Comparison of ENCODE assay signal across 15 cellular contexts in the genomic region with DNA sequence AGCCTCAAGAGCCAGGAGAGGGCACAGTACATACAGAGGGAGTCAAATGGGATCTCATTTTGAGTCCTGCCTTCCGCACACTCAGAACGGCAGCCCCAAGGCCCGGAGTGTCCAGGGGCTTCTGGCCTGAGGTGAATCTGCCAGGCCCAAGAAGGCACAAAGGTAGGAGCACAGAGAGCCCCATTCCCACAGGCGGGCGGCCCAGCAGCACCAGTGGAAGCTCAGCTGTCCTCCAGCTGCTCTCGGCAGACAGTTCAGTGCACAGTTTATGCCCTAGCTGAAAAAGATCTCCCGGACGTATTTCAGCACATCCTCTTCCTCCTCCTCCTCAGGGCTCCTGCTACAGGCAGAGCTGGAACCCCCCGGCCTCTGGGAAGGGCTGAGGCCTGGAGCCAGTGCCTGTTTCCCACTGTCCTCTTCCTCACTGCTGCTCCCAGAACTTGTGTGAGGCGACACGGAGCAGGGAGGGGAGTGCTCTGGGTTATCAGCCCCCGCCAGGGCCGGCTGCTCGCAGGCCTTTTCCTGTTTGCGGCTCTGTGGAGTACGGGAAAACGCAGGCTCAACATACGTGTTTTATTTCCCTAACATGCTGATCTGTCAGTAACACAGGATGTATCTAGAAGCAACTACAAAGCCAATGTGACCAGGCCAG. TPM values are rescaled to one million over a fixed set of nuclear protein-coding genes. Genes with fewer than 3 reads are reported as not detected.
DNase-seq lines count a peak whose midpoint lies in the region; ATAC-seq and TF ChIP-seq lines count a peak whose summit lies in the region.
"Had no signal": no experiment of that assay in that cellular context is flagged by ENCODE, and none has a peak within 500 bp of the region (broad histone marks: within the 10 kb centered on the region; RNA-seq: fewer than 3 reads in every experiment).

No MANE protein-coding gene starts in this region.

- no peak overlapping the region for H2AFZ ChIP-seq in Loucy (ENCODE audit: low read length)

- no peaks in the 10 kb centered on the region for H3K9me2 ChIP-seq in Loucy (replicated peaks; ENCODE audit: low read depth, low read length)

- H3K4me1 ChIP-seq in Loucy (ENCODE audit: insufficient read depth, low read length, poor library complexity, severe bottlenecking) = peaks cover 22% of the 10 kb centered on the region
- no peaks in the 10 kb centered on the region for H3K4me1 ChIP-seq in BE2C

- H3K27me3 ChIP-seq in Loucy (ENCODE audit: insufficient read depth, low read length, poor library complexity, severe bottlenecking) (no peaks in the 10 kb centered on the region), BE2C (no peaks in the 10 kb centered on the region)
- H3K27me3 ChIP-seq: cardiac muscle cell, ovary had no signal

- peak overlapping the region; percentile 62 for H3K4me2 ChIP-seq in Loucy (ENCODE audit: low read depth, low read length, poor library complexity, severe bottlenecking)

- peaks cover 4% of the 10 kb centered on the region; the same call in 1 of the 2 replicates for H3K9me3 ChIP-seq in Loucy (ENCODE audit: insufficient read depth, low read depth, low read length)
- no peaks in the 10 kb centered on the region; the same call in 1 of the 2 replicates for H3K9me3 ChIP-seq in BE2C
- H3K9me3 ChIP-seq: ovary, thoracic aorta had no signal

- H3K4me1 Mint-ChIP-seq in natural killer cell treated with Interleukin-12 subunit alpha and Interleukin-12 subunit beta and Interleukin-15 and Interleukin-18, amount 100 ng/mL, for 72 hours (ENCODE audit: low read depth in 2 of 2) = peaks cover 52 to 60% of the 10 kb centered on the region in 2 donors

- peak; percentile 0 for DNase-seq in AG08396 (ENCODE audit: low spot score)
- DNase-seq in dermis blood vessel endothelial cell = peak; percentile 59
- no peak for DNase-seq in natural killer cell treated with Interleukin-12 subunit alpha and Interleukin-12 subunit beta and Interleukin-15 and Interleukin-18, amount 100 ng/mL, for 72 hours (ENCODE audit: low spot score)
- no peak for DNase-seq in H4 (ENCODE audit: low spot score)
- no peak for DNase-seq in NCI-H1092 (lab: John Stamatoyannopoulos, UW)
- no peak for DNase-seq in BE2C
- DNase-seq in amniotic stem cell (lab: John Stamatoyannopoulos, UW) = no peak
- DNase-seq: activated CD8-positive, alpha-beta memory T cell treated with anti-CD3 and anti-CD28 coated beads, Interleukin-2, amount 50 U/mL, for 4 hours; NCI-H1930; ovary; stimulated activated CD4-positive, alpha-beta T cell treated with anti-CD3 and anti-CD28 coated beads, Interleukin-4, amount 100 ng/mL, for 24 hours had no signal

- peaks cover 28% of the 10 kb centered on the region for H3K36me3 Mint-ChIP-seq in natural killer cell treated with Interleukin-12 subunit alpha and Interleukin-12 subunit beta and Interleukin-15 and Interleukin-18, amount 100 ng/mL, for 72 hours

- peaks cover 40% of the 10 kb centered on the region for H4K20me1 ChIP-seq in Loucy (ENCODE audit: insufficient read depth, low read length, poor library complexity, severe bottlenecking)

- H3K9me3 Mint-ChIP-seq in natural killer cell treated with Interleukin-12 subunit alpha and Interleukin-12 subunit beta and Interleukin-15 and Interleukin-18, amount 100 ng/mL, for 72 hours = peaks cover 3% of the 10 kb centered on the region

- H3K4me3 Mint-ChIP-seq in natural killer cell treated with Interleukin-12 subunit alpha and Interleukin-12 subunit beta and Interleukin-15 and Interleukin-18, amount 100 ng/mL, for 72 hours = no peak overlapping the region

- H3K27ac Mint-ChIP-seq in natural killer cell treated with Interleukin-12 subunit alpha and Interleukin-12 subunit beta and Interleukin-15 and Interleukin-18, amount 100 ng/mL, for 72 hours = peak overlapping the region; percentile 97 to 98

- H3F3A ChIP-seq in Loucy (ENCODE audit: low read depth) = no peaks in the 10 kb centered on the region

- no peaks in the 10 kb centered on the region for H3K27me3 Mint-ChIP-seq in natural killer cell treated with Interleukin-12 subunit alpha and Interleukin-12 subunit beta and Interleukin-15 and Interleukin-18, amount 100 ng/mL, for 72 hours

- no peak for ATAC-seq in natural killer cell treated with Interleukin-12 subunit alpha and Interleukin-12 subunit beta and Interleukin-15 and Interleukin-18, amount 100 ng/mL, for 72 hours

- no peak overlapping the region for H3K9ac ChIP-seq in Loucy (ENCODE audit: low read depth, low read length, poor library complexity, severe bottlenecking)

- H3K36me3 ChIP-seq in Loucy (ENCODE audit: insufficient read depth, low read length) = peaks cover 22% of the 10 kb centered on the region; the same call in 1 of the 2 replicates
- peaks cover 44% of the 10 kb centered on the region for H3K36me3 ChIP-seq in BE2C
- H3K36me3 ChIP-seq: ovary had no signal

- H3K79me2 ChIP-seq in Loucy (ENCODE audit: insufficient read depth, low read length) = peaks cover 35% of the 10 kb centered on the region

- TF ChIP-seq CTCF in Loucy (conservative IDR thresholded peaks at IDR 0.05; ENCODE audit: low read length) (no peak), BE2C (IDR thresholded peaks at IDR 0.05; ENCODE audit: low read depth, low read length) (no peak)

- H3K4me3 ChIP-seq in Loucy (ENCODE audit: low read length, poor library complexity, severe bottlenecking) (no peak overlapping the region), BE2C (ENCODE audit: low read depth, low read length) (no peak overlapping the region)
- H3K4me3 ChIP-seq: cardiac muscle cell, ovary, thoracic aorta had no signal

RNA-seq across cellular contexts. Expression of a gene that starts 4.0 kb away (rescaled TPM):
- 20.8 and 29.5 TPM in 2 replicates for total RNA-seq in dermis blood vessel endothelial cell
- total RNA-seq in natural killer cell treated with Interleukin-12 subunit alpha and Interleukin-12 subunit beta and Interleukin-15 and Interleukin-18, amount 100 ng/mL, for 72 hours = 10 to 100 TPM; 47.2 to 68.5 TPM
- 69.1 and 72.1 TPM in 2 replicates for total RNA-seq in H4 (2014; rRNA removed; shearing (Covaris generic))
- 47.0 TPM for polyA plus RNA-seq in BE2C (2012; ENCODE audit: insufficient read depth, insufficient read length, low read depth)

RNA-seq across cellular contexts. Expression of a gene that starts 18.6 kb away (rescaled TPM):
- 40.7 and 76.1 TPM in 2 replicates for total RNA-seq in dermis blood vessel endothelial cell
- total RNA-seq in natural killer cell treated with Interleukin-12 subunit alpha and Interleukin-12 subunit beta and Interleukin-15 and Interleukin-18, amount 100 ng/mL, for 72 hours = 10 to 100 TPM; 10.2 to 17.4 TPM
- total RNA-seq in H4 (2014; rRNA removed; shearing (Covaris generic)) = 18.6 and 27.3 TPM in 2 replicates
- 20.7 TPM for polyA plus RNA-seq in BE2C (2012; ENCODE audit: insufficient read depth, insufficient read length, low read depth)
- total RNA-seq: cardiac muscle cell, G401 had no signal

RNA-seq across cellular contexts. Expression of a gene that starts 44.9 kb away (rescaled TPM):
- 5.3 and 7.7 TPM in 2 replicates for total RNA-seq in dermis blood vessel endothelial cell
- total RNA-seq in natural killer cell treated with Interleukin-12 subunit alpha and Interleukin-12 subunit beta and Interleukin-15 and Interleukin-18, amount 100 ng/mL, for 72 hours = 10 to 100 TPM; 11.9 to 22.8 TPM
- total RNA-seq in H4 (2014; rRNA removed; shearing (Covaris generic)) = 2.8 and 3.6 TPM in 2 replicates
- polyA plus RNA-seq in BE2C (2012; ENCODE audit: insufficient read depth, insufficient read length, low read depth) = 21.4 TPM

Comparison
In these comparisons a context has a peak if more than half of its experiments do, and no peak if none do; other contexts are left out.
1. DNase-seq: peak in AG08396 (single experiment) and dermis blood vessel endothelial cell (single experiment); none in natural killer cell treated with Interleukin-12 subunit alpha and Interleukin-12 subunit beta and Interleukin-15 and Interleukin-18, amount 100 ng/mL, for 72 hours (single experiment), H4 (single experiment), NCI-H1092 (single experiment), BE2C (single experiment) and amniotic stem cell (single experiment).